2 cellular contexts compared by ENCODE assay signal in genomic region chr20:62795023-62795761, GRCh38.
A peak's percentile ranks its signal among the peaks of the same experiment; 100 is the strongest.
TF ChIP-seq lines count a peak whose summit lies in the region.

No MANE protein-coding gene starts in this region.

TF ChIP-seq in GM23338, 12 proteins besides CTCF, POLR2A, EP300 and RAD21:
- TF ChIP-seq ZNF462 (CRISPR knock-in tag; IDR thresholded peaks at IDR 0.05): no peak
- TF ChIP-seq ZNF114 (CRISPR knock-in tag; IDR thresholded peaks at IDR 0.05): no peak
- TF ChIP-seq ETS1 (IDR thresholded peaks at IDR 0.05): no peak
- TF ChIP-seq EZH2 (IDR thresholded peaks at IDR 0.05; ENCODE audit: low read depth, unreplicated experiment): peak; percentile 10
- peak; percentile 49 for TF ChIP-seq POLR2AphosphoS5 (IDR thresholded peaks at IDR 0.05; ENCODE audit: low read depth)
- no peak for TF ChIP-seq ZNF331 (CRISPR knock-in tag; IDR thresholded peaks at IDR 0.05; ENCODE audit: low read depth)
- TF ChIP-seq REST (IDR thresholded peaks at IDR 0.05; ENCODE audit: unreplicated experiment): no peak
- no peak for TF ChIP-seq JUNB (IDR thresholded peaks at IDR 0.05; ENCODE audit: unreplicated experiment)
- no peak for TF ChIP-seq STAT1 (IDR thresholded peaks at IDR 0.05; ENCODE audit: unreplicated experiment)

TF ChIP-seq in H1, 55 proteins besides CTCF, POLR2A, EP300 and RAD21:
- TF ChIP-seq RBBP5 (IDR thresholded peaks at IDR 0.05; ENCODE audit: borderline replicate concordance, low read depth, low read length): peak; percentile 53; the same call in 1 of the 2 replicates
- no peak for TF ChIP-seq SP4 (IDR thresholded peaks at IDR 0.05; ENCODE audit: low read length)
- peak; percentile 60 for TF ChIP-seq EZH2 (IDR thresholded peaks at IDR 0.05; ENCODE audit: low read depth, low read length, severe bottlenecking)
- TF ChIP-seq EGR1 (IDR thresholded peaks at IDR 0.05; ENCODE audit: borderline replicate concordance, low read depth, low read length): no peak
- TF ChIP-seq CTBP2 (IDR thresholded peaks at IDR 0.05; ENCODE audit: borderline replicate concordance, insufficient read depth, insufficient read length, low read length): no peak
- no peak for TF ChIP-seq CHD2 (IDR thresholded peaks at IDR 0.05; ENCODE audit: low read length)
- TF ChIP-seq ASH2L (IDR thresholded peaks at IDR 0.05; ENCODE audit: low read length): peak; percentile 42
- TF ChIP-seq PHF8 (conservative IDR thresholded peaks at IDR 0.05; ENCODE audit: low read depth, low read length): 0 out of 2 replicates have a peak, but pooled peaks have one; percentile 24
- peak; percentile 59 for TF ChIP-seq RNF2 (IDR thresholded peaks at IDR 0.05; ENCODE audit: borderline replicate concordance, low read depth, low read length, missing control alignments, poor library complexity, severe bottlenecking)
- 0 out of 2 replicates have a peak, but pooled peaks have one; percentile 35 for TF ChIP-seq ATF2 (IDR thresholded peaks at IDR 0.05; ENCODE audit: low read length)
- TF ChIP-seq MAX (IDR thresholded peaks at IDR 0.05): peak; percentile 61
- peak; percentile 64 for TF ChIP-seq KDM4A (IDR thresholded peaks at IDR 0.05; ENCODE audit: low read depth, low read length, severe bottlenecking)
- TF ChIP-seq KDM1A (IDR thresholded peaks at IDR 0.05; ENCODE audit: borderline replicate concordance, low read length): peak; percentile 84
TF ChIP-seq in H1: peak in this region for 9.
